In genomic region chr15:101483476-101483875, GRCh38 we compare ENCODE assay signal across 18 cellular contexts. TPM values are rescaled to one million over a fixed set of nuclear protein-coding genes. Genes with fewer than 3 reads are reported as not detected.
DNase-seq lines count a peak whose midpoint lies in the region; TF ChIP-seq lines count a peak whose summit lies in the region.
"Had no signal": no experiment of that assay in that cellular context is flagged by ENCODE, and none has a peak within 500 bp of the region (broad histone marks: within the 10 kb centered on the region; RNA-seq: fewer than 3 reads in every experiment).

No MANE protein-coding gene starts in this region.

- peaks cover 14 to 34% of the 10 kb centered on the region in 2 donors for H3K27me3 Mint-ChIP-seq in CD8-positive, alpha-beta memory T cell
- peaks cover 61% of the 10 kb centered on the region for H3K27me3 Mint-ChIP-seq in nephron progenitor cell (ENCODE audit: low read depth, poor library complexity)

- TF ChIP-seq RAD21 in liver (IDR thresholded peaks at IDR 0.05): no peak

- DNase-seq in HT-29 (ENCODE audit: low spot score): peak; percentile 89
- peak in 1 of 10 donors; percentile 8 for DNase-seq in dorsolateral prefrontal cortex
- DNase-seq in smooth muscle cell (lab: John Stamatoyannopoulos, UW; ENCODE audit: unreplicated experiment): no peak
- DNase-seq in GM19240 (ENCODE audit: insufficient read length, low spot score): no peak
- DNase-seq in CD8-positive, alpha-beta memory T cell: no peak
- DNase-seq in nephron progenitor cell: no peak
- DNase-seq: Calu3, DMS79 treated with DMSO at 0.1 percent for 48 hours, GDM1, Karpas-422, MM.1S, NCI-H1105 treated with DMSO at 0.1 percent for 48 hours, NCI-H187 treated with DMSO at 0.1 percent for 48 hours, NCI-H2171, NCI-H446 treated with DMSO at 0.1 percent for 48 hours, NCI-H82, SIG-M5 had no signal

- H3K4me2 ChIP-seq in smooth muscle cell: no peak overlapping the region

- H3K9me3 Mint-ChIP-seq in CD8-positive, alpha-beta memory T cell: no peaks in the 10 kb centered on the region
- H3K9me3 Mint-ChIP-seq in nephron progenitor cell: no peaks in the 10 kb centered on the region

- no peak overlapping the region for H3K27ac Mint-ChIP-seq in CD8-positive, alpha-beta memory T cell
- no peak overlapping the region for H3K27ac Mint-ChIP-seq in nephron progenitor cell

- 79% methylated on average over 6 of the region's 6 CpGs for WGBS in liver
- 90% methylated on average over 6 of the region's 6 CpGs for WGBS in smooth muscle cell (ENCODE audit: low lambda C conversion rate)

- H3K4me1 ChIP-seq in liver (ENCODE audit: control insufficient read depth in 4 of 4, insufficient read depth in 4 of 4, low read length in 3 of 4) (peaks cover 0 to 33% (median 14%) of the 10 kb centered on the region in 4 donors), smooth muscle cell (ENCODE audit: low read depth) (peaks cover 5% of the 10 kb centered on the region)
- H3K4me1 ChIP-seq in CD8-positive, alpha-beta memory T cell (ENCODE audit: insufficient read depth, low read length): no peaks in the 10 kb centered on the region

- peaks cover 2 to 25% (median 9%) of the 10 kb centered on the region in 4 donors for H3K36me3 ChIP-seq in liver (ENCODE audit: control insufficient read depth in 4 of 4, insufficient read depth in 3 of 4, low read depth in 1 of 4, low read length in 3 of 4)
- no peaks in the 10 kb centered on the region for H3K36me3 ChIP-seq in smooth muscle cell (ENCODE audit: low read depth)
- no peaks in the 10 kb centered on the region for H3K36me3 ChIP-seq in CD8-positive, alpha-beta memory T cell (ENCODE audit: insufficient read depth, low read length)

- no peak overlapping the region for H3K9ac ChIP-seq in liver (ENCODE audit: low read depth in 1 of 2, low read length in 2 of 2)
- no peak overlapping the region for H3K9ac ChIP-seq in smooth muscle cell (ENCODE audit: low read depth)

- H3K36me3 Mint-ChIP-seq in CD8-positive, alpha-beta memory T cell: no peaks in the 10 kb centered on the region
- no peaks in the 10 kb centered on the region for H3K36me3 Mint-ChIP-seq in nephron progenitor cell (ENCODE audit: low read depth)

- no peak overlapping the region for H2AFZ ChIP-seq in smooth muscle cell (ENCODE audit: low read depth)

- no peaks in the 10 kb centered on the region for H3K79me2 ChIP-seq in smooth muscle cell (ENCODE audit: low read depth)

- H3F3A ChIP-seq in smooth muscle cell (ENCODE audit: low read depth): peaks cover 5% of the 10 kb centered on the region

- TF ChIP-seq CTCF in dorsolateral prefrontal cortex (IDR thresholded peaks at IDR 0.05 in 54 of 56, conservative IDR thresholded peaks at IDR 0.05 in 2 of 56; ENCODE audit: low read depth in 1 of 56, partially characterized antibody in 56 of 56) (no peak), liver (IDR thresholded peaks at IDR 0.05; ENCODE audit: low read depth, low read length, missing input control) (no peak), smooth muscle cell (IDR thresholded peaks at IDR 0.05; ENCODE audit: borderline replicate concordance, insufficient read depth, poor library complexity, severe bottlenecking) (no peak), nephron progenitor cell (IDR thresholded peaks at IDR 0.05) (no peak)

- H4K20me1 ChIP-seq in smooth muscle cell (ENCODE audit: low read depth): no peaks in the 10 kb centered on the region

- H3K4me1 Mint-ChIP-seq in CD8-positive, alpha-beta memory T cell: no peaks in the 10 kb centered on the region
- peaks cover 32% of the 10 kb centered on the region for H3K4me1 Mint-ChIP-seq in nephron progenitor cell

- peaks cover 0 to 12% (median 2%) of the 10 kb centered on the region in 45 donors for H3K27me3 ChIP-seq in dorsolateral prefrontal cortex
- H3K27me3 ChIP-seq in liver (ENCODE audit: control insufficient read depth in 4 of 4, insufficient read depth in 4 of 4, low read length in 3 of 4): no peaks in the 10 kb centered on the region
- peaks cover 7% of the 10 kb centered on the region for H3K27me3 ChIP-seq in smooth muscle cell (ENCODE audit: low read depth)
- no peaks in the 10 kb centered on the region for H3K27me3 ChIP-seq in CD8-positive, alpha-beta memory T cell (ENCODE audit: insufficient read depth, low read length, poor library complexity, severe bottlenecking)

- intact Hi-C loops in dorsolateral prefrontal cortex (cut with DNase I): loop anchor here in 1 of 2 donors (5.0 to 10.0 kb wide), 2 partner anchors 41 to 161 kb away; no protein-coding TSS in a partner anchor

- no peak overlapping the region for H3K4me3 Mint-ChIP-seq in CD8-positive, alpha-beta memory T cell
- no peak overlapping the region for H3K4me3 Mint-ChIP-seq in nephron progenitor cell

- POLR2A ChIA-PET in CD8-positive, alpha-beta memory T cell (lab: Charles Lee): no interaction called here

- peak overlapping the region in 42 of 59 donors; percentile 6 to 99 (median 91) for H3K27ac ChIP-seq in dorsolateral prefrontal cortex
- peak overlapping the region; percentile 45 to 62 for H3K27ac ChIP-seq in liver (ENCODE audit: low read depth in 1 of 2, low read length in 2 of 2)
- H3K27ac ChIP-seq in smooth muscle cell (ENCODE audit: low read depth): peak overlapping the region; percentile 15
- no peak overlapping the region for H3K27ac ChIP-seq in CD8-positive, alpha-beta memory T cell (ENCODE audit: low read depth, low read length)

- no peaks in the 10 kb centered on the region for H3K9me3 ChIP-seq in liver (ENCODE audit: control insufficient read depth in 4 of 4, low read length in 3 of 4)
- H3K9me3 ChIP-seq in smooth muscle cell (replicated peaks; ENCODE audit: low read depth): no peaks in the 10 kb centered on the region
- no peaks in the 10 kb centered on the region for H3K9me3 ChIP-seq in CD8-positive, alpha-beta memory T cell (ENCODE audit: low read length)

- CTCF ChIA-PET in CD8-positive, alpha-beta memory T cell (lab: Charles Lee): no interaction called here

- peak overlapping the region in 1 of 59 donors; percentile 18 for H3K4me3 ChIP-seq in dorsolateral prefrontal cortex
- H3K4me3 ChIP-seq in liver (ENCODE audit: low read depth in 1 of 3, low read length in 3 of 3): no peak overlapping the region
- H3K4me3 ChIP-seq in smooth muscle cell: no peak overlapping the region
- H3K4me3 ChIP-seq in CD8-positive, alpha-beta memory T cell (ENCODE audit: low read length): no peak overlapping the region

TF ChIP-seq in liver, 16 proteins besides CTCF, POLR2A, EP300 and RAD21 (continues in another document):
- no peak for TF ChIP-seq RXRA (IDR thresholded peaks at IDR 0.05)
- no peak for TF ChIP-seq GABPA (IDR thresholded peaks at IDR 0.05 in 1 of 2, conservative IDR thresholded peaks at IDR 0.05 in 1 of 2)
- TF ChIP-seq NR2F2 (IDR thresholded peaks at IDR 0.05): no peak
- TF ChIP-seq HNF4G (IDR thresholded peaks at IDR 0.05): no peak
- TF ChIP-seq ZBTB33 (IDR thresholded peaks at IDR 0.05): no peak
- no peak for TF ChIP-seq FOXA2 (IDR thresholded peaks at IDR 0.05)
- no peak for TF ChIP-seq ATF3 (IDR thresholded peaks at IDR 0.05)
- no peak for TF ChIP-seq HNF4A (conservative IDR thresholded peaks at IDR 0.05)
- no peak for TF ChIP-seq FOXA1 (IDR thresholded peaks at IDR 0.05)

RNA-seq across cellular contexts. Expression of gene PCSK6, which starts 6.0 kb away (rescaled TPM):
- 79.8 and 81.0 TPM in 2 replicates for total RNA-seq in HT-29 (2014; rRNA removed; shearing (Covaris generic))
- 100 to 1,000 TPM in 22 of 120 experiments, 10 to 100 TPM in 98; 15.2 to 217 (median 52.8) TPM for total RNA-seq in dorsolateral prefrontal cortex
- total RNA-seq in liver: 100 to 1,000 TPM; 124 to 398 TPM
- polyA plus RNA-seq in liver: 100 to 1,000 TPM in 1 of 2 donors, 10 to 100 TPM in 1; 94.8 to 212 TPM
- total RNA-seq in smooth muscle cell: 17.5 and 21.2 TPM in 2 replicates
- polyA plus RNA-seq in smooth muscle cell: 17.4 and 17.5 TPM in 2 replicates
- under 1 TPM; 0.74 to 0.95 TPM for total RNA-seq in CD8-positive, alpha-beta memory T cell
- polyA plus RNA-seq in CD8-positive, alpha-beta memory T cell: 1.7 TPM
